ENCODE assay signal across 17 cellular contexts in genomic region chr20:5969348-5969935, GRCh38. TPM values are rescaled to one million over a fixed set of nuclear protein-coding genes. Genes with fewer than 3 reads are reported as not detected.
"Had no signal": no experiment of that assay in that cellular context is flagged by ENCODE, and none has a peak within 500 bp of the region (broad histone marks: within the 10 kb centered on the region; RNA-seq: fewer than 3 reads in every experiment).

No MANE protein-coding gene starts in this region.

- H3K4me1 ChIP-seq: adrenal gland, thyroid gland had no signal

- H3K27me3 Mint-ChIP-seq: activated CD4-positive, alpha-beta memory T cell treated with anti-CD3 and anti-CD28 coated beads, Interleukin-2, amount 10 ng/mL, durations not matched to agents 7 days and 5 days; activated CD4-positive, alpha-beta T cell treated with anti-CD3 and anti-CD28 coated beads for 36 hours; activated naive CD4-positive, alpha-beta T cell treated with anti-CD3 and anti-CD28 coated beads, Interleukin-2, amount 50 U/mL, for 24 hours; stimulated activated naive B cell treated with anti-CD40 and anti-IgM and Interleukin-4, amounts not matched to agents 10 μg/mL and 1 μg/mL and 100 μg/mL, for 72 hours; T-helper 17 cell had no signal

- ATAC-seq: activated CD4-positive, alpha-beta T cell treated with anti-CD3 and anti-CD28 coated beads for 36 hours; activated T-cell treated with anti-CD3 and anti-CD28 coated beads, Interleukin-2, amount 50 U/mL, for 4 hours; esophagus mucosa; stimulated activated naive B cell treated with anti-CD40 and anti-IgM and Interleukin-4, amounts not matched to agents 10 μg/mL and 1 μg/mL and 100 μg/mL, for 72 hours; T-helper 17 cell had no signal

- H3K27ac ChIP-seq: adrenal gland, cardiac muscle cell, thyroid gland, WERI-Rb-1 had no signal

- H3K27me3 ChIP-seq: adrenal gland, cardiac muscle cell, dorsolateral prefrontal cortex, thyroid gland had no signal

- H3K9me3 Mint-ChIP-seq: activated CD4-positive, alpha-beta memory T cell treated with anti-CD3 and anti-CD28 coated beads, Interleukin-2, amount 10 ng/mL, durations not matched to agents 7 days and 5 days; activated naive CD4-positive, alpha-beta T cell treated with anti-CD3 and anti-CD28 coated beads, Interleukin-2, amount 50 U/mL, for 24 hours; activated T-cell treated with anti-CD3 and anti-CD28 coated beads, Interleukin-2, amount 50 U/mL, for 4 hours; stimulated activated naive B cell treated with anti-CD40 and anti-IgM and Interleukin-4, amounts not matched to agents 10 μg/mL and 1 μg/mL and 100 μg/mL, for 72 hours had no signal

- H3K4me3 ChIP-seq: adrenal gland, cardiac muscle cell, dorsolateral prefrontal cortex, lung, thyroid gland had no signal

- H3K9me3 ChIP-seq: adrenal gland, thyroid gland had no signal

- DNase-seq: activated CD4-positive, alpha-beta memory T cell treated with anti-CD3 and anti-CD28 coated beads, Interleukin-2, amount 10 ng/mL, durations not matched to agents 7 days and 5 days; activated CD4-positive, alpha-beta T cell treated with anti-CD3 and anti-CD28 coated beads for 36 hours; activated effector memory CD4-positive, alpha-beta T cell treated with Interleukin-2 at 50 U/mL for 16 hours; activated T-cell treated with anti-CD3 and anti-CD28 coated beads, Interleukin-2, amount 50 U/mL, for 4 hours; adrenal gland; dorsolateral prefrontal cortex; glutamatergic neuron; islet precursor cell; stimulated activated CD4-positive, alpha-beta T cell treated with anti-CD3 and anti-CD28 coated beads, Interleukin-4, amount 100 ng/mL, for 1 hour; stimulated activated naive B cell treated with anti-CD40 and anti-IgM and Interleukin-4, amounts not matched to agents 10 μg/mL and 1 μg/mL and 100 μg/mL, for 72 hours; T-helper 17 cell; thyroid gland; WERI-Rb-1 had no signal

- H3K27ac Mint-ChIP-seq: activated CD4-positive, alpha-beta memory T cell treated with anti-CD3 and anti-CD28 coated beads, Interleukin-2, amount 10 ng/mL, durations not matched to agents 7 days and 5 days; activated CD4-positive, alpha-beta T cell treated with anti-CD3 and anti-CD28 coated beads for 36 hours; activated naive CD4-positive, alpha-beta T cell treated with anti-CD3 and anti-CD28 coated beads, Interleukin-2, amount 50 U/mL, for 24 hours; stimulated activated naive B cell treated with anti-CD40 and anti-IgM and Interleukin-4, amounts not matched to agents 10 μg/mL and 1 μg/mL and 100 μg/mL, for 72 hours; T-helper 17 cell had no signal

- H3K4me1 Mint-ChIP-seq: activated CD4-positive, alpha-beta T cell treated with anti-CD3 and anti-CD28 coated beads for 36 hours; activated naive CD4-positive, alpha-beta T cell treated with anti-CD3 and anti-CD28 coated beads, Interleukin-2, amount 50 U/mL, for 24 hours had no signal

- H3K36me3 ChIP-seq: adrenal gland had no signal

- H3K4me3 Mint-ChIP-seq: activated CD4-positive, alpha-beta memory T cell treated with anti-CD3 and anti-CD28 coated beads, Interleukin-2, amount 10 ng/mL, durations not matched to agents 7 days and 5 days; activated CD4-positive, alpha-beta T cell treated with anti-CD3 and anti-CD28 coated beads for 36 hours; activated naive CD4-positive, alpha-beta T cell treated with anti-CD3 and anti-CD28 coated beads, Interleukin-2, amount 50 U/mL, for 24 hours; activated T-cell treated with anti-CD3 and anti-CD28 coated beads, Interleukin-2, amount 50 U/mL, for 4 hours; stimulated activated naive B cell treated with anti-CD40 and anti-IgM and Interleukin-4, amounts not matched to agents 10 μg/mL and 1 μg/mL and 100 μg/mL, for 72 hours; T-helper 17 cell had no signal

RNA-seq across cellular contexts. Expression of gene CHGB, which starts 58.1 kb away (rescaled TPM):
- total RNA-seq: activated CD4-positive, alpha-beta memory T cell treated with anti-CD3 and anti-CD28 coated beads, Interleukin-2, amount 10 ng/mL, durations not matched to agents 7 days and 5 days had no signal
